ENCODE assay signal across 10 cellular contexts in genomic region chr12:1668833-1669543, GRCh38. TPM values are rescaled to one million over a fixed set of nuclear protein-coding genes. Genes with fewer than 3 reads are reported as not detected.
A peak's percentile ranks its signal among the peaks of the same experiment; 100 is the strongest.
DNase-seq lines count a peak whose midpoint lies in the region; ATAC-seq and TF ChIP-seq lines count a peak whose summit lies in the region.
"Had no signal": no experiment of that assay in that cellular context is flagged by ENCODE, and none has a peak within 500 bp of the region (broad histone marks: within the 10 kb centered on the region; RNA-seq: fewer than 3 reads in every experiment).

No MANE protein-coding gene starts in this region.

- no peaks in the 10 kb centered on the region for H3K36me3 Mint-ChIP-seq in activated CD8-positive, alpha-beta T cell treated with anti-CD3 and anti-CD28 coated beads for 36 hours (ENCODE audit: low read depth)

- peaks cover under 1% of the 10 kb centered on the region for H3K9me3 Mint-ChIP-seq in activated CD8-positive, alpha-beta T cell treated with anti-CD3 and anti-CD28 coated beads for 36 hours

- H3K4me1 ChIP-seq in sigmoid colon, result no peaks in the 10 kb centered on the region

- DNase-seq in SIG-M5 treated with dmso at 0.1 percent for 504 hours (lab: John Stamatoyannopoulos, UW; ENCODE audit: unreplicated experiment), result peak; percentile 83
- no peak for DNase-seq in SIG-M5 (lab: John Stamatoyannopoulos, UW)
- no peak for DNase-seq in activated CD8-positive, alpha-beta T cell treated with anti-CD3 and anti-CD28 coated beads for 36 hours
- peak; percentile 97 for DNase-seq in left lobe of liver (ENCODE audit: low spot score)
- DNase-seq in substantia nigra (lab: John Stamatoyannopoulos, UW), result peak in 6 of 49 donors; percentile 15 to 40 (median 24)
- no peak for DNase-seq in COR-L47 (lab: John Stamatoyannopoulos, UW)
- DNase-seq in caudate nucleus (lab: John Stamatoyannopoulos, UW), result no peak
- no peak for DNase-seq in sigmoid colon
- DNase-seq: 8988T, occipital lobe had no signal

- H3K4me3 Mint-ChIP-seq in activated CD8-positive, alpha-beta T cell treated with anti-CD3 and anti-CD28 coated beads for 36 hours, result no peak overlapping the region

- WGBS in sigmoid colon, 2 donors, result 49 to 78% methylated on average over 18 of the region's 18 CpGs

- peak overlapping the region; percentile 64 for H3K27ac ChIP-seq in substantia nigra (ENCODE audit: low read depth, low read length, poor library complexity, severe bottlenecking)
- H3K27ac ChIP-seq in caudate nucleus (ENCODE audit: low read depth, low read length), result no peak overlapping the region
- H3K27ac ChIP-seq in sigmoid colon, result no peak overlapping the region

- H3K27me3 Mint-ChIP-seq in activated CD8-positive, alpha-beta T cell treated with anti-CD3 and anti-CD28 coated beads for 36 hours, result no peaks in the 10 kb centered on the region

- no peak for TF ChIP-seq POLR2A in sigmoid colon (IDR thresholded peaks at IDR 0.05)

- no peak for TF ChIP-seq EP300 in sigmoid colon (IDR thresholded peaks at IDR 0.05)

- no peaks in the 10 kb centered on the region for H3K27me3 ChIP-seq in sigmoid colon

- H3K36me3 ChIP-seq in sigmoid colon, result no peaks in the 10 kb centered on the region

- intact Hi-C loops in activated CD8-positive, alpha-beta T cell treated with anti-CD3 and anti-CD28 coated beads for 36 hours (cut with micrococcal nuclease), result no loop called here
- intact Hi-C loops in sigmoid colon (cut with DNase I), result no loop called here

- POLR2A ChIA-PET in activated CD8-positive, alpha-beta T cell treated with anti-CD3 and anti-CD28 coated beads for 36 hours (lab: Charles Lee), result no interaction called here

- peak overlapping the region; percentile 60 for H3K27ac Mint-ChIP-seq in activated CD8-positive, alpha-beta T cell treated with anti-CD3 and anti-CD28 coated beads for 36 hours

- no peaks in the 10 kb centered on the region for H3K9me3 ChIP-seq in sigmoid colon

- CTCF ChIA-PET in activated CD8-positive, alpha-beta T cell treated with anti-CD3 and anti-CD28 coated beads for 36 hours (lab: Charles Lee), result interaction anchor here (0.6 to 1.7 kb wide), 5 partner anchors 13 to 122 kb away, joined by 3 to 6 read pairs (median 4); partner anchors contain the start of gene ADIPOR2

- H3K4me3 ChIP-seq in sigmoid colon, result no peak overlapping the region

- TF ChIP-seq CTCF in activated CD8-positive, alpha-beta T cell treated with anti-CD3 and anti-CD28 coated beads for 36 hours (IDR thresholded peaks at IDR 0.05), result no peak
- no peak for TF ChIP-seq CTCF in sigmoid colon (IDR thresholded peaks at IDR 0.05)

- H3K4me1 Mint-ChIP-seq in activated CD8-positive, alpha-beta T cell treated with anti-CD3 and anti-CD28 coated beads for 36 hours (ENCODE audit: low read depth), result peaks cover 37% of the 10 kb centered on the region

- ATAC-seq in activated CD8-positive, alpha-beta T cell treated with anti-CD3 and anti-CD28 coated beads for 36 hours, result peak; percentile 38
- peak; percentile 74 for ATAC-seq in left lobe of liver

RNA-seq across cellular contexts. Expression of gene ADIPOR2, which starts 21.9 kb away (rescaled TPM):
- total RNA-seq in activated CD8-positive, alpha-beta T cell treated with anti-CD3 and anti-CD28 coated beads for 36 hours, result 10 to 100 TPM; 48.3 to 49.9 TPM
- 58.0 TPM for total RNA-seq in left lobe of liver
- total RNA-seq in sigmoid colon, result 10 to 100 TPM; 25.2 to 29.6 (median 27.9) TPM
- polyA plus RNA-seq in sigmoid colon, result 10 to 100 TPM; 34.2 to 65.9 (median 41.6) TPM

RNA-seq across cellular contexts. Expression of gene WNT5B, which starts 40.0 kb away (rescaled TPM):
- not detected for total RNA-seq in activated CD8-positive, alpha-beta T cell treated with anti-CD3 and anti-CD28 coated beads for 36 hours
- total RNA-seq in left lobe of liver (4.2 TPM), sigmoid colon (10 to 100 TPM in 3 of 4 donors, 1 to 10 TPM in 1; 8.4 to 72.3 (median 22.1) TPM)
- 1 to 10 TPM in 2 of 3 donors, under 1 TPM in 1; 0.69 to 3.5 (median 1.8) TPM for polyA plus RNA-seq in sigmoid colon

Comparison
In these comparisons a context has a peak if more than half of its experiments do, and no peak if none do; other contexts are left out.
1. DNase-seq: peak in SIG-M5 treated with dmso at 0.1 percent for 504 hours (single experiment) and left lobe of liver (single experiment); none in SIG-M5 (single experiment), activated CD8-positive, alpha-beta T cell treated with anti-CD3 and anti-CD28 coated beads for 36 hours (single experiment), COR-L47 (single experiment), caudate nucleus (0 of 61) and sigmoid colon (single experiment).